ENCODE assay signal across 13 cellular contexts in the genomic region with DNA sequence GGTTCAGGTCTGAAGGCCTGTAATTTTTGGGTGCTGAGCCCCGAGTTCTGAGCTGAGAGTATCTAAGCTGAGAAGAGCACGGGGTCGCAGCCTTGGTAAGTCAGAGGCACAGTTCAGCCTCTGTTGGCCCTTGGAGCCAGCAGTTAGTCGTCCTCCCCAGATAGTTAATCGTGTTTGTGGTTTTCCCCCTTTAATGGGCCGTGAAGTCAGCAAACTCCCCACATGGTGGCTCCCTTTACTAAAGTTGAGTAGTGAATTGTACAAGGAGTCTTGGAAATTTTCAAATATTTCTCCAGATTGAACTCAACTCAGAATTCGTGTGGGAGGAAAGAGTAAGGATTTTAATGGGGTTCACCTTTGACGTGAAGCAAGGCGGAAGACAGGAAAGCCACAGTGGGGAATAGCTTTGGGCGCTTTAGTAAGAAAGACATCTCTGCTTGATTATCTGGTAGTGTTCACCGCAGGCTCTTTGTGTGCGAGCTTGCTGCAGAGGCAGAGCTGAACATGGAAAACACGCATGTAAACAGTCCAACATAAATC. TPM values are rescaled to one million over a fixed set of nuclear protein-coding genes. Genes with fewer than 3 reads are reported as not detected.
DNase-seq lines count a peak whose midpoint lies in the region; ATAC-seq and TF ChIP-seq lines count a peak whose summit lies in the region.
"Had no signal": no experiment of that assay in that cellular context is flagged by ENCODE, and none has a peak within 500 bp of the region (broad histone marks: within the 10 kb centered on the region; RNA-seq: fewer than 3 reads in every experiment).

No MANE protein-coding gene starts in this region.

- no peaks in the 10 kb centered on the region for H3K9me3 ChIP-seq in T-helper 17 cell (ENCODE audit: control insufficient read depth, low read length, poor library complexity, severe bottlenecking)

- peaks cover 3% of the 10 kb centered on the region for H3K4me1 Mint-ChIP-seq in T-helper 17 cell

- H3K27ac ChIP-seq in caudate nucleus (ENCODE audit: low read depth, low read length) = no peak overlapping the region

- peaks cover 82% of the 10 kb centered on the region for H3K27me3 Mint-ChIP-seq in T-helper 17 cell

- no peak overlapping the region for H3K27ac Mint-ChIP-seq in T-helper 17 cell
- H3K27ac Mint-ChIP-seq: activated T-cell treated with anti-CD3 and anti-CD28 coated beads, Interleukin-2, amount 50 U/mL, for 72 hours had no signal

- TF ChIP-seq CTCF in choroid plexus epithelial cell (conservative IDR thresholded peaks at IDR 0.05; ENCODE audit: low read depth, low read length) = peak; percentile 47

- H3K4me3 ChIP-seq in choroid plexus epithelial cell (ENCODE audit: low read depth, low read length) = no peak overlapping the region

- H3K36me3 Mint-ChIP-seq in T-helper 17 cell (ENCODE audit: low read depth) = peaks cover 8% of the 10 kb centered on the region

- no peak overlapping the region for H3K4me3 Mint-ChIP-seq in T-helper 17 cell
- H3K4me3 Mint-ChIP-seq: activated T-cell treated with anti-CD3 and anti-CD28 coated beads, Interleukin-2, amount 50 U/mL, for 72 hours had no signal

- peak; percentile 44 for DNase-seq in 8988T
- DNase-seq in GM03348 (ENCODE audit: low spot score) = peak; percentile 69
- peak; percentile 15 for DNase-seq in NCI-H460 (ENCODE audit: extremely low read depth, low read depth)
- DNase-seq in choroid plexus epithelial cell (ENCODE audit: low read depth) = peak; percentile 34
- no peak for DNase-seq in NCI-H1048 (lab: John Stamatoyannopoulos, UW)
- no peak for DNase-seq in caudate nucleus (lab: John Stamatoyannopoulos, UW)
- DNase-seq in T-helper 17 cell = no peak
- DNase-seq: activated T-cell treated with anti-CD3 and anti-CD28 coated beads, Interleukin-2, amount 50 U/mL, for 72 hours; effector CD4-positive, alpha-beta T cell; NCI-H1436 treated with DMSO at 0.1 percent for 48 hours; stimulated activated naive CD4-positive, alpha-beta T cell; T-helper 2 cell had no signal

- no peak for ATAC-seq in HG02852 (IDR thresholded peaks at IDR 0.05; ENCODE audit: unreplicated experiment)
- no peak for ATAC-seq in T-helper 17 cell
- ATAC-seq: activated T-cell treated with anti-CD3 and anti-CD28 coated beads, Interleukin-2, amount 50 U/mL, for 72 hours had no signal

RNA-seq across cellular contexts. Expression of a gene that starts 2.4 kb away (rescaled TPM):
- total RNA-seq in NCI-H460 (2014; rRNA removed; shearing (Covaris generic)) = 0.20 and 0.57 TPM in 2 replicates
- 0.58 and 1.4 TPM in 2 replicates for polyA plus RNA-seq in NCI-H460 (2014; cell fraction: nucleus; rRNA removed)
- not detected for total RNA-seq in T-helper 17 cell
- total RNA-seq: activated T-cell treated with anti-CD3 and anti-CD28 coated beads, Interleukin-2, amount 50 U/mL, for 72 hours had no signal

Comparison
In these comparisons a context has a peak if more than half of its experiments do, and no peak if none do; other contexts are left out.
1. DNase-seq: peak in 8988T (single experiment), GM03348 (single experiment), NCI-H460 (single experiment) and choroid plexus epithelial cell (single experiment); none in NCI-H1048 (single experiment), caudate nucleus (0 of 61) and T-helper 17 cell (0 of 3).